Comparison of ENCODE assay signal across 8 cellular contexts in the genomic region with DNA sequence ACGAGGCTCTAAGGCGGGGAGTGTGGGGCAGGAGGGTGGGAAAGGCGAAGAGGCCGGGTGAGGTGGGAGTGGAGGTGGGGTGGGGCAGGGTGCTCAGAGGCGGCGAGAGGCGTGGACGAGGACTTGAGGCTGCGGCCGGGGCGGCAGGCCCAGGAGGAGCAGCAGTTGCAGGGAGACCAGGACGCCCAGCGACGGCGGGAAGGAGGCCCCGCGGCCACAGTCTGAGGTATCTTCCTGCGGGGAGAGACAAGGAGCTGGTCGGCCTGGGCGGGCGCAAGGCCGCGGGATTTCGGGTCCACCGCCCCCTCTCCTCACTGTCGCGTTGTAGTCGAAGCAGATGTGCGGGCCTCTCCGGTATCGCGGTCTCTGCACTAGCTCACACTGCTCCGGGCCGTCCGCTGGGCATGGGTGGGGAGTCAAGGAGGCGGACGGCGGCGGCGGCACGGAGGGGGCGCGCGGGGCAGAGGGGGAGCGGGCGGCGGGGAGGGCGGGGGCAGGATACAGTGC. TPM values are rescaled to one million over a fixed set of nuclear protein-coding genes. Genes with fewer than 3 reads are reported as not detected.
DNase-seq lines count a peak whose midpoint lies in the region; ATAC-seq and TF ChIP-seq lines count a peak whose summit lies in the region.

No MANE protein-coding gene starts in this region.

- no peaks in the 10 kb centered on the region for H3K36me3 Mint-ChIP-seq in CD4-positive, alpha-beta memory T cell
- H3K36me3 Mint-ChIP-seq in endothelial cell (ENCODE audit: low read depth, unreplicated experiment) (peaks cover 3% of the 10 kb centered on the region), neural crest cell (ENCODE audit: low read depth) (no peaks in the 10 kb centered on the region)

- no peak for TF ChIP-seq CTCF in endothelial cell (IDR thresholded peaks at IDR 0.05; ENCODE audit: unreplicated experiment)
- TF ChIP-seq CTCF in neural crest cell (conservative IDR thresholded peaks at IDR 0.05) = no peak

- intact Hi-C loops in CD4-positive, alpha-beta memory T cell (cut with micrococcal nuclease) = loop anchor here (2.0 to 5.0 kb wide), 3 partner anchors 14 to 248 kb away; a partner anchor contains a TSS

- peak overlapping the region; percentile 29 for H3K27ac ChIP-seq in CD4-positive, alpha-beta memory T cell (ENCODE audit: low read depth, low read length)

- H3K27me3 ChIP-seq in CD4-positive, alpha-beta memory T cell (ENCODE audit: insufficient read depth, low read length) = no peaks in the 10 kb centered on the region

- H3K4me1 ChIP-seq in CD4-positive, alpha-beta memory T cell (ENCODE audit: insufficient read depth, low read length) = peaks cover 34% of the 10 kb centered on the region

- H3K36me3 ChIP-seq in CD4-positive, alpha-beta memory T cell (ENCODE audit: insufficient read depth, low read length) = no peaks in the 10 kb centered on the region

- peaks cover 0 to 1% of the 10 kb centered on the region in 2 donors for H3K27me3 Mint-ChIP-seq in CD4-positive, alpha-beta memory T cell
- H3K27me3 Mint-ChIP-seq in endothelial cell (ENCODE audit: unreplicated experiment) (peaks cover 7% of the 10 kb centered on the region), neural crest cell (ENCODE audit: low read depth) (no peaks in the 10 kb centered on the region)

- peak overlapping the region in 1 of 7 donors; percentile 91 for H3K27ac Mint-ChIP-seq in CD4-positive, alpha-beta memory T cell
- no peak overlapping the region for H3K27ac Mint-ChIP-seq in endothelial cell (ENCODE audit: unreplicated experiment)
- H3K27ac Mint-ChIP-seq in neural crest cell (ENCODE audit: unreplicated experiment) = peak overlapping the region; percentile 57

- peaks cover 9 to 38% (median 21%) of the 10 kb centered on the region in 4 donors for H3K4me1 Mint-ChIP-seq in CD4-positive, alpha-beta memory T cell
- H3K4me1 Mint-ChIP-seq in endothelial cell (ENCODE audit: unreplicated experiment) (peaks cover 4% of the 10 kb centered on the region), neural crest cell (peaks cover 12% of the 10 kb centered on the region)

- POLR2A ChIA-PET in CD4-positive, alpha-beta memory T cell (lab: Charles Lee; ENCODE audit: partially characterized antibody) = interaction anchor here (0.6 to 11.5 kb wide), 13 partner anchors 8 to 1135 kb away, joined by 3 to 153 read pairs (median 6); a partner anchor contains a TSS

- CTCF ChIA-PET in CD4-positive, alpha-beta memory T cell (lab: Charles Lee; ENCODE audit: partially characterized antibody) = interaction anchor here (0.9 to 1.8 kb wide), 4 partner anchors 14 to 178 kb away, joined by 3 to 13 read pairs (median 8); a partner anchor contains a TSS

- H3K4me3 ChIP-seq in CD4-positive, alpha-beta memory T cell (ENCODE audit: low read length in 2 of 2) = peak overlapping the region in 1 of 2 donors; percentile 100

- peak; percentile 5 for ATAC-seq in HG03460 (IDR thresholded peaks at IDR 0.05; ENCODE audit: unreplicated experiment)

- H3K9me3 Mint-ChIP-seq in CD4-positive, alpha-beta memory T cell = no peaks in the 10 kb centered on the region
- H3K9me3 Mint-ChIP-seq in endothelial cell (ENCODE audit: unreplicated experiment) = no peaks in the 10 kb centered on the region
- no peaks in the 10 kb centered on the region for H3K9me3 Mint-ChIP-seq in neural crest cell

- H3K9me3 ChIP-seq in CD4-positive, alpha-beta memory T cell (ENCODE audit: control insufficient read depth in 1 of 2, low read length in 2 of 2) = no peaks in the 10 kb centered on the region

- H3K4me3 Mint-ChIP-seq in CD4-positive, alpha-beta memory T cell = peak overlapping the region; percentile 46 to 94 (median 90)
- H3K4me3 Mint-ChIP-seq in endothelial cell (ENCODE audit: unreplicated experiment) (peak overlapping the region; percentile 78), neural crest cell (peak overlapping the region; percentile 75)

- no peak for DNase-seq in CD4-positive, alpha-beta memory T cell
- peak; percentile 31 for DNase-seq in endothelial cell (ENCODE audit: low spot score)
- DNase-seq in neural crest cell (ENCODE audit: low read depth, low spot score) = no peak
- no peak for DNase-seq in DMS153 (lab: John Stamatoyannopoulos, UW)
- DNase-seq in UCSD-AML1 (lab: John Stamatoyannopoulos, UW; ENCODE audit: unreplicated experiment) = no peak
- DNase-seq in DMS79 (lab: John Stamatoyannopoulos, UW) = no peak
- DNase-seq in NCI-H128 (lab: John Stamatoyannopoulos, UW; ENCODE audit: unreplicated experiment) = no peak

RNA-seq across cellular contexts. Expression of a gene that starts 5.3 kb away (rescaled TPM):
- 10 to 100 TPM; 31.1 to 34.6 TPM for total RNA-seq in CD4-positive, alpha-beta memory T cell
- 10 to 100 TPM; 28.6 to 38.4 TPM for polyA plus RNA-seq in CD4-positive, alpha-beta memory T cell
- total RNA-seq in endothelial cell (ENCODE audit: unreplicated experiment) (44.9 TPM), neural crest cell (37.8 and 39.2 TPM in 2 replicates)

RNA-seq across cellular contexts. Expression of a gene that starts 14.0 kb away (rescaled TPM):
- 10 to 100 TPM; 39.6 to 40.0 TPM for total RNA-seq in CD4-positive, alpha-beta memory T cell
- polyA plus RNA-seq in CD4-positive, alpha-beta memory T cell = 10 to 100 TPM; 66.2 to 68.3 TPM
- total RNA-seq in endothelial cell (ENCODE audit: unreplicated experiment) (5.5 TPM), neural crest cell (11.7 and 12.8 TPM in 2 replicates)

RNA-seq across cellular contexts. Expression of a gene that starts 14.1 kb away (rescaled TPM):
- 10 to 100 TPM; 50.0 to 53.0 TPM for total RNA-seq in CD4-positive, alpha-beta memory T cell
- polyA plus RNA-seq in CD4-positive, alpha-beta memory T cell = 10 to 100 TPM; 39.6 to 41.9 TPM
- total RNA-seq in endothelial cell (ENCODE audit: unreplicated experiment) (18.0 TPM), neural crest cell (29.7 and 30.6 TPM in 2 replicates)

RNA-seq across cellular contexts. Expression of a gene that starts 19.1 kb away (rescaled TPM):
- total RNA-seq in CD4-positive, alpha-beta memory T cell = 1 to 10 TPM; 3.7 to 4.2 TPM
- polyA plus RNA-seq in CD4-positive, alpha-beta memory T cell = not detected
- total RNA-seq in endothelial cell (ENCODE audit: unreplicated experiment) (not detected), neural crest cell (2.3 and 2.5 TPM in 2 replicates)

RNA-seq across cellular contexts. Expression of a gene that starts 24.0 kb away (rescaled TPM):
- total RNA-seq in CD4-positive, alpha-beta memory T cell = 10 to 100 TPM; 81.9 to 86.9 TPM
- 10 to 100 TPM; 37.5 to 62.3 TPM for polyA plus RNA-seq in CD4-positive, alpha-beta memory T cell
- total RNA-seq in endothelial cell (ENCODE audit: unreplicated experiment) (14.8 TPM), neural crest cell (15.1 and 16.8 TPM in 2 replicates)
